ENCODE assay signal across 18 cellular contexts in the genomic region with DNA sequence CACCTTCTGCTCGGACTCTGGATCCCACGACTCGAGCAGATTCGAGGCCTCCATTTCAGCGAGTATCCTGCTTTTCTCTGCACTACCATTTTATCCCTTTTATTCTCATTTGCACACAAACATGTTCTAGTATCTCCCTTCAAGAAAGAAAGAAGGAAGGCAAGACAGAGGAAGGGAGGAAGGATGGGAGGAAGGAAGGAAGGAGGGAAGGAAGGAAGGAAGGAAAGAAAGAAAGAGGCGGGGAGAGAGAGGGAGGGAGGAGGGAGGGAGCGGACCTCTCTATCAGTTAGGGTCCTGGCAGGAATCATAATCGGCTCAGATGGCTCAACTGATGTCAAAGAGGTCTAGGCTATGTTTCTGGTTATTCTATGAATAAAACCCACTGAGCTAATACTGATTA.
"Had no signal": no experiment of that assay in that cellular context is flagged by ENCODE, and none has a peak within 500 bp of the region (broad histone marks: within the 10 kb centered on the region; RNA-seq: fewer than 3 reads in every experiment).

No MANE protein-coding gene starts in this region.

- H3K36me3 ChIP-seq: gastrocnemius medialis, heart right ventricle, right atrium auricular region, sigmoid colon had no signal

- H3K4me1 ChIP-seq: gastrocnemius medialis, right atrium auricular region, sigmoid colon had no signal

- ATAC-seq: esophagus mucosa, gastrocnemius medialis had no signal

- H3K9me3 ChIP-seq: gastrocnemius medialis, heart right ventricle, right atrium auricular region, sigmoid colon had no signal

- H3K27ac ChIP-seq: coronary artery, dorsolateral prefrontal cortex, gastrocnemius medialis, heart right ventricle, right atrium auricular region, sigmoid colon had no signal

- H3K27me3 ChIP-seq: dorsolateral prefrontal cortex, gastrocnemius medialis, heart right ventricle, right atrium auricular region, sigmoid colon had no signal

- FAIRE-seq: islet of Langerhans, small intestine had no signal

- DNase-seq: effector CD8-positive, alpha-beta T cell; gastrocnemius medialis; heart right ventricle; hypothalamus; kidney glomerular epithelial cell; mesendoderm; naive B cell; nephron progenitor cell; sigmoid colon; small intestine; stimulated activated CD4-positive, alpha-beta T cell treated with anti-CD3 and anti-CD28 coated beads, Interleukin-2, amount 100 ng/mL, for 48 hours; stimulated activated naive CD4-positive, alpha-beta T cell treated with Interleukin-2 at 50 U/mL for 16 hours; trophoblast cell had no signal

- H3K4me3 ChIP-seq: coronary artery, dorsolateral prefrontal cortex, gastrocnemius medialis, heart right ventricle, right atrium auricular region, sigmoid colon had no signal
